Comparison of ENCODE assay signal across 26 cellular contexts in genomic region chr10:124496620-124497019, GRCh38. TPM values are rescaled to one million over a fixed set of nuclear protein-coding genes. Genes with fewer than 3 reads are reported as not detected.
"Had no signal": no experiment of that assay in that cellular context is flagged by ENCODE, and none has a peak within 500 bp of the region (broad histone marks: within the 10 kb centered on the region; RNA-seq: fewer than 3 reads in every experiment).

No MANE protein-coding gene starts in this region.

- DNase-seq: Karpas-422, KG1, MG63, NCI-H1092, NCI-H1105 treated with DMSO at 0.1 percent for 48 hours, NCI-H1417 treated with DMSO at 0.1 percent for 48 hours, NCI-H146, NCI-H187, NCI-H2029, NCI-H2081 treated with DMSO at 0.1 percent for 48 hours, NCI-H2171, NCI-H226, NCI-H446, NCI-H510A, NCI-H524 treated with DMSO at 0.1 percent for 48 hours, NCI-H69, NCI-H774, PC-3, SHP77, SW 1271 had no signal

- H3K27ac ChIP-seq: HL-60, RWPE1 had no signal

- H3K27me3 ChIP-seq: MG63 had no signal

- H3K4me2 ChIP-seq: SK-N-SH had no signal

- FAIRE-seq: HTR-8/SVneo had no signal

- ATAC-seq: Panc1, PC-3 had no signal

- H3K9me3 ChIP-seq: MG63, SK-N-SH had no signal

- H3K4me3 ChIP-seq: MG63 had no signal

- H3K9ac ChIP-seq: SK-N-SH had no signal

RNA-seq across cellular contexts. Expression of gene NKX1-2, which starts 46.8 kb away (rescaled TPM):
- total RNA-seq: OCI-LY7 had no signal
- polyA plus RNA-seq: SK-N-SH had no signal
